1 cellular context compared by ENCODE assay signal in the genomic region with DNA sequence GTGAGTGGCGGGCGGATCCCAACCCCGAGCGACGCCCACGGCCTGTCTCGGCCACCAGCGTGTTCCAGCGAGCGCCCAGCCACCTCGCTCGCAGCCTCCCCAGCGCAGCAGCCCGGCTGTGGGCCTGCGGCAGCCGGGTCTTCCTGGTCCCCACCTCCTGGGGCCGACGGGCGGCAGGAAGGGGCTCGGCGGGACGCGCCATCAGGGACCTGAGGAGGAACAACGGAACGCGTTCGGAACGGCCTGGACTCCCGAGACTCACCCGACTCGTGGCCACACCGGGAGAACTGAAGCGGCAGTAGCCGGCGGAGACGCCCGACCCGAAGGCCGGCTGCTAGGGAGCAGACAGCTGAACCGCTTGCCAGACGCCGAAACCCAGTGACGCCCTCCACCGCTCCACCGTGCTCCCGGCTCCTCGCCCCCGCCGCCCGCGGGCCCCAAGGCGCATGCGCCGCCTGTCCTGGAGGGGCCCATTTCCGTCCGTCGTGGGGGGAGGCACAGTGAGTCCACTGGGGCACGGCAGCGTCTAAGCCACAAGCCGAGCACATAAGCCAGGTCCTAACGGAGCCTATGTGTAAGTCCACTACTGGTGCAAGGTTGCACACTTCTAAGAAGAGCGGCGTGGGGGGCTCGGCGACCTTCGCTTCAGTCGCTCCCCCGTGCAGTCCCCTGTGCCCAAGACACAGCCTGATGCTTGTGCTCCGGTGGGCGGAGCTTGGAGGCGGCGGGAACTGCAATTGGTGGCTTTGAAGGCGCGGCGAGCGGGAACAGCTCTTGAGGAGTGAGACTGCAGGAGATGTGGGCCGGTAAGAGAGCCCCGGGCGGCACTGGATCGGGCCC.
A peak's percentile ranks its signal among the peaks of the same experiment; 100 is the strongest.
TF ChIP-seq lines count a peak whose summit lies in the region.

A gene with protein sequence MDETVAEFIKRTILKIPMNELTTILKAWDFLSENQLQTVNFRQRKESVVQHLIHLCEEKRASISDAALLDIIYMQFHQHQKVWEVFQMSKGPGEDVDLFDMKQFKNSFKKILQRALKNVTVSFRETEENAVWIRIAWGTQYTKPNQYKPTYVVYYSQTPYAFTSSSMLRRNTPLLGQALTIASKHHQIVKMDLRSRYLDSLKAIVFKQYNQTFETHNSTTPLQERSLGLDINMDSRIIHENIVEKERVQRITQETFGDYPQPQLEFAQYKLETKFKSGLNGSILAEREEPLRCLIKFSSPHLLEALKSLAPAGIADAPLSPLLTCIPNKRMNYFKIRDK (plus strand): TSS at position 743 of the 840 bp plus-strand sequence. CDS start 4,726 bp downstream, outside the sequence.
Gene CMC2 (minus strand): TSS at position 414 of the 840 bp plus-strand sequence. CDS start 9,491 bp downstream, outside the sequence.

TF ChIP-seq in HepG2, 621 proteins besides CTCF, POLR2A, EP300 and RAD21 (continued from another document and continues in another):
- TF ChIP-seq, protein P1, sequence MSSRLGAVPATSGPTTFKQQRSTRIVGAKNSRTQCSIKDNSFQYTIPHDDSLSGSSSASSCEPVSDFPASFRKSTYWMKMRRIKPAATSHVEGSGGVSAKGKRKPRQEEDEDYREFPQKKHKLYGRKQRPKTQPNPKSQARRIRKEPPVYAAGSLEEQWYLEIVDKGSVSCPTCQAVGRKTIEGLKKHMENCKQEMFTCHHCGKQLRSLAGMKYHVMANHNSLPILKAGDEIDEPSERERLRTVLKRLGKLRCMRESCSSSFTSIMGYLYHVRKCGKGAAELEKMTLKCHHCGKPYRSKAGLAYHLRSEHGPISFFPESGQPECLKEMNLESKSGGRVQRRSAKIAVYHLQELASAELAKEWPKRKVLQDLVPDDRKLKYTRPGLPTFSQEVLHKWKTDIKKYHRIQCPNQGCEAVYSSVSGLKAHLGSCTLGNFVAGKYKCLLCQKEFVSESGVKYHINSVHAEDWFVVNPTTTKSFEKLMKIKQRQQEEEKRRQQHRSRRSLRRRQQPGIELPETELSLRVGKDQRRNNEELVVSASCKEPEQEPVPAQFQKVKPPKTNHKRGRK (CRISPR knock-in tag; IDR thresholded peaks at IDR 0.05): no peak
- TF ChIP-seq KMT2A (CRISPR knock-in tag; IDR thresholded peaks at IDR 0.05) (peak; percentile 78), ZNF282 (IDR thresholded peaks at IDR 0.05; ENCODE audit: partially characterized antibody) (no peak), ELF3 (CRISPR knock-in tag; IDR thresholded peaks at IDR 0.05) (no peak), THAP11 (CRISPR knock-in tag; IDR thresholded peaks at IDR 0.05) (peak; percentile 80), ZNF891 (CRISPR knock-in tag; IDR thresholded peaks at IDR 0.05) (peak; percentile 19; the same call in 1 of the 2 replicates), ETV5 (CRISPR knock-in tag; IDR thresholded peaks at IDR 0.05; ENCODE audit: borderline replicate concordance) (peak; percentile 16), PCBP1 (IDR thresholded peaks at IDR 0.05; ENCODE audit: borderline replicate concordance, low read depth, low read length) (peak; percentile 100), EEA1 (CRISPR knock-in tag; IDR thresholded peaks at IDR 0.05; ENCODE audit: borderline replicate concordance) (no peak; the same call in 1 of the 2 replicates), ZNF713 (CRISPR knock-in tag; IDR thresholded peaks at IDR 0.05) (0 out of 2 replicates have a peak, but pooled peaks have one; percentile 28), KIAA2018 (CRISPR knock-in tag; IDR thresholded peaks at IDR 0.05; ENCODE audit: borderline replicate concordance) (0 out of 2 replicates have a peak, but pooled peaks have one; percentile 19), ZNF441 (CRISPR knock-in tag; IDR thresholded peaks at IDR 0.05; ENCODE audit: borderline replicate concordance) (peak; percentile 88), THAP7 (CRISPR knock-in tag; IDR thresholded peaks at IDR 0.05) (peak; percentile 71), ZNF235 (CRISPR knock-in tag; IDR thresholded peaks at IDR 0.05; ENCODE audit: borderline replicate concordance) (peak; percentile 95; the same call in 1 of the 2 replicates), SPEN (CRISPR knock-in tag; IDR thresholded peaks at IDR 0.05; ENCODE audit: low read depth) (peak; percentile 83), MIER3 (CRISPR knock-in tag; IDR thresholded peaks at IDR 0.05; ENCODE audit: borderline replicate concordance) (peak; percentile 87; the same call in 1 of the 2 replicates)
- TF ChIP-seq, protein P2, sequence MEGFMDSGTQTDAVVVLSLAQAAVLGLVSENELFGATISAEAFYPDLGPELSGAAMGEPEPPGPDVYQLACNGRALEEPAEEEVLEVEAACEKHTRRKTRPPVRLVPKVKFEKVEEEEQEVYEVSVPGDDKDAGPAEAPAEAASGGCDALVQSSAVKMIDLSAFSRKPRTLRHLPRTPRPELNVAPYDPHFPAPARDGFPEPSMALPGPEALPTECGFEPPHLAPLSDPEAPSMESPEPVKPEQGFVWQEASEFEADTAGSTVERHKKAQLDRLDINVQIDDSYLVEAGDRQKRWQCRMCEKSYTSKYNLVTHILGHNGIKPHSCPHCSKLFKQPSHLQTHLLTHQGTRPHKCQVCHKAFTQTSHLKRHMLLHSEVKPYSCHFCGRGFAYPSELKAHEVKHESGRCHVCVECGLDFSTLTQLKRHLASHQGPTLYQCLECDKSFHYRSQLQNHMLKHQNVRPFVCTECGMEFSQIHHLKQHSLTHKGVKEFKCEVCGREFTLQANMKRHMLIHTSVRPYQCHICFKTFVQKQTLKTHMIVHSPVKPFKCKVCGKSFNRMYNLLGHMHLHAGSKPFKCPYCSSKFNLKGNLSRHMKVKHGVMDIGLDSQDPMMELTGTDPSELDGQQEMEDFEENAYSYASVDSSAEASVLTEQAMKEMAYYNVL (CRISPR knock-in tag; IDR thresholded peaks at IDR 0.05; ENCODE audit: borderline replicate concordance): peak; percentile 83
- TF ChIP-seq, protein P3, sequence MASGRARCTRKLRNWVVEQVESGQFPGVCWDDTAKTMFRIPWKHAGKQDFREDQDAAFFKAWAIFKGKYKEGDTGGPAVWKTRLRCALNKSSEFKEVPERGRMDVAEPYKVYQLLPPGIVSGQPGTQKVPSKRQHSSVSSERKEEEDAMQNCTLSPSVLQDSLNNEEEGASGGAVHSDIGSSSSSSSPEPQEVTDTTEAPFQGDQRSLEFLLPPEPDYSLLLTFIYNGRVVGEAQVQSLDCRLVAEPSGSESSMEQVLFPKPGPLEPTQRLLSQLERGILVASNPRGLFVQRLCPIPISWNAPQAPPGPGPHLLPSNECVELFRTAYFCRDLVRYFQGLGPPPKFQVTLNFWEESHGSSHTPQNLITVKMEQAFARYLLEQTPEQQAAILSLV (CRISPR knock-in tag; IDR thresholded peaks at IDR 0.05; ENCODE audit: borderline replicate concordance): peak; percentile 91
- TF ChIP-seq, protein P4, sequence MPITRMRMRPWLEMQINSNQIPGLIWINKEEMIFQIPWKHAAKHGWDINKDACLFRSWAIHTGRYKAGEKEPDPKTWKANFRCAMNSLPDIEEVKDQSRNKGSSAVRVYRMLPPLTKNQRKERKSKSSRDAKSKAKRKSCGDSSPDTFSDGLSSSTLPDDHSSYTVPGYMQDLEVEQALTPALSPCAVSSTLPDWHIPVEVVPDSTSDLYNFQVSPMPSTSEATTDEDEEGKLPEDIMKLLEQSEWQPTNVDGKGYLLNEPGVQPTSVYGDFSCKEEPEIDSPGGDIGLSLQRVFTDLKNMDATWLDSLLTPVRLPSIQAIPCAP (CRISPR knock-in tag; IDR thresholded peaks at IDR 0.05; ENCODE audit: low read depth): no peak
- TF ChIP-seq, protein P5, sequence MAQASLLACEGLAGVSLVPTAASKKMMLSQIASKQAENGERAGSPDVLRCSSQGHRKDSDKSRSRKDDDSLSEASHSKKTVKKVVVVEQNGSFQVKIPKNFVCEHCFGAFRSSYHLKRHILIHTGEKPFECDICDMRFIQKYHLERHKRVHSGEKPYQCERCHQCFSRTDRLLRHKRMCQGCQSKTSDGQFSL (CRISPR knock-in tag; IDR thresholded peaks at IDR 0.05): no peak
- TF ChIP-seq, protein P6, sequence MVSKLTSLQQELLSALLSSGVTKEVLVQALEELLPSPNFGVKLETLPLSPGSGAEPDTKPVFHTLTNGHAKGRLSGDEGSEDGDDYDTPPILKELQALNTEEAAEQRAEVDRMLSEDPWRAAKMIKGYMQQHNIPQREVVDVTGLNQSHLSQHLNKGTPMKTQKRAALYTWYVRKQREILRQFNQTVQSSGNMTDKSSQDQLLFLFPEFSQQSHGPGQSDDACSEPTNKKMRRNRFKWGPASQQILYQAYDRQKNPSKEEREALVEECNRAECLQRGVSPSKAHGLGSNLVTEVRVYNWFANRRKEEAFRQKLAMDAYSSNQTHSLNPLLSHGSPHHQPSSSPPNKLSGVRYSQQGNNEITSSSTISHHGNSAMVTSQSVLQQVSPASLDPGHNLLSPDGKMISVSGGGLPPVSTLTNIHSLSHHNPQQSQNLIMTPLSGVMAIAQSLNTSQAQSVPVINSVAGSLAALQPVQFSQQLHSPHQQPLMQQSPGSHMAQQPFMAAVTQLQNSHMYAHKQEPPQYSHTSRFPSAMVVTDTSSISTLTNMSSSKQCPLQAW (CRISPR knock-in tag; IDR thresholded peaks at IDR 0.05): peak; percentile 95
- TF ChIP-seq, protein P7, sequence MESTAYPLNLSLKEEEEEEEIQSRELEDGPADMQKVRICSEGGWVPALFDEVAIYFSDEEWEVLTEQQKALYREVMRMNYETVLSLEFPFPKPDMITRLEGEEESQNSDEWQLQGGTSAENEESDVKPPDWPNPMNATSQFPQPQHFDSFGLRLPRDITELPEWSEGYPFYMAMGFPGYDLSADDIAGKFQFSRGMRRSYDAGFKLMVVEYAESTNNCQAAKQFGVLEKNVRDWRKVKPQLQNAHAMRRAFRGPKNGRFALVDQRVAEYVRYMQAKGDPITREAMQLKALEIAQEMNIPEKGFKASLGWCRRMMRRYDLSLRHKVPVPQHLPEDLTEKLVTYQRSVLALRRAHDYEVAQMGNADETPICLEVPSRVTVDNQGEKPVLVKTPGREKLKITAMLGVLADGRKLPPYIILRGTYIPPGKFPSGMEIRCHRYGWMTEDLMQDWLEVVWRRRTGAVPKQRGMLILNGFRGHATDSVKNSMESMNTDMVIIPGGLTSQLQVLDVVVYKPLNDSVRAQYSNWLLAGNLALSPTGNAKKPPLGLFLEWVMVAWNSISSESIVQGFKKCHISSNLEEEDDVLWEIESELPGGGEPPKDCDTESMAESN (CRISPR knock-in tag; conservative IDR thresholded peaks at IDR 0.05): peak; percentile 78
